In the genomic region with DNA sequence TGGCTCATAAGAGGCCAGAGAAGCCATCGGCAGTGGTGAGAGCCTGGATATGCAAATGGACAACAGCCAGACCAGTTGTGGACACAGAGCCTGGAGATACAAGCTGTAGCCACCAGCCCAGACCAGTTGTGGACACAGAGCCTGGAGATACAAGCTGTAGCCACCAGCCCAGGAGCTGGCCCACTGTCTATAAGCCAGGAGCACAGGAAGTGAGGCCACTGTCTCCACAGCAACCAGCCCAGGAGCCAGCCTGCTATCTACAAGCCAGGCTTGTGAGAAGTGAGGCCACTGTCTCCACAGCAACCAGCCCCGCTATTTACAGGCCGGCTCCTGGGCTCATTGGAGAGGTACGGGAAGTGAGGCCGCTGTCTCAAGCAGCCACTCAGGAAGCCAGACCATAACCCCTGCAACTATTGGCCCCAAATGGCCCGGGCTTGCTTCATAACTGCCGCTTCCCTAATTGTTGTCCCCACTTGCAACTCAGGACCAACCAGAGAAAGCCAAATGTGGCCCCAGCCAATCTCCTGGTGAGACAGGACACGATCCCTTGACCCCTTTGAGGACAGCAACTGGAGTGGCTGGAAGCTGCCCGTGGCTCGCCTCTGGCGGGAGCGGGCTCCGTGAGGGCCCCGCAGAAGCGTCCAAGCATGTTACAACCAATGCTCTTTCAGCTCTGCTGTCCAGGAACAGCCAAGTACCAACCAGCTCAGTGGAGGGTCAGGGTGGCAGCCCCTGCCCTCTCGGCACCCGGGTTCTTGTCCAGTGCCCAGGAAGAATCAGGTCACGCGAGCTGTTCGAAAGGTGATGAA, we compare ENCODE assay signal across 8 cellular contexts. TPM values are rescaled to one million over a fixed set of nuclear protein-coding genes. Genes with fewer than 3 reads are reported as not detected.
DNase-seq lines count a peak whose midpoint lies in the region; ATAC-seq and TF ChIP-seq lines count a peak whose summit lies in the region.

No MANE protein-coding gene starts in this region.

- ATAC-seq in HG03066 (IDR thresholded peaks at IDR 0.05; ENCODE audit: low read depth, unreplicated experiment) (peak; percentile 68), HG02852 (IDR thresholded peaks at IDR 0.05; ENCODE audit: unreplicated experiment) (no peak)

- peak; percentile 33 for DNase-seq in AG20443 (ENCODE audit: low spot score)
- DNase-seq in OCI-LY7 (ENCODE audit: low spot score): peak; percentile 9
- peak; percentile 33 for DNase-seq in globus pallidus (ENCODE audit: low spot score)
- DNase-seq in substantia nigra (lab: John Stamatoyannopoulos, UW): peak in 26 of 49 donors; percentile 3 to 83 (median 26)
- DNase-seq in glomerular visceral epithelial cell (ENCODE audit: extremely low spot score): no peak
- DNase-seq in putamen (ENCODE audit: low spot score): no peak

- no peaks in the 10 kb centered on the region for H4K20me1 ChIP-seq in OCI-LY7 (ENCODE audit: insufficient read depth, low read length)

- intact Hi-C loops in OCI-LY7 (cut with micrococcal nuclease; ENCODE audit: unreplicated experiment): no loop called here

- BruUV-seq in OCI-LY7 (replicated peaks; lab: Mats Ljungman, UMichigan): no TSS peak

- no peaks in the 10 kb centered on the region for H3K79me2 ChIP-seq in OCI-LY7 (ENCODE audit: insufficient read depth, low read depth, low read length)

- no peak overlapping the region for H3K4me3 ChIP-seq in OCI-LY7 (ENCODE audit: low read depth, low read length, poor library complexity, severe bottlenecking)

- H3K9me3 ChIP-seq in OCI-LY7 (ENCODE audit: low read length): no peaks in the 10 kb centered on the region

- no peak for TF ChIP-seq CTCF in OCI-LY7 (conservative IDR thresholded peaks at IDR 0.05; ENCODE audit: low read length)

- H3K9me2 ChIP-seq in OCI-LY7 (ENCODE audit: insufficient read depth, low read length): no peaks in the 10 kb centered on the region

- no peak overlapping the region for H3K4me2 ChIP-seq in OCI-LY7 (ENCODE audit: low read length)

- no peaks in the 10 kb centered on the region for H3K36me3 ChIP-seq in OCI-LY7 (ENCODE audit: insufficient read depth, low read length)

- POLR2A ChIA-PET in OCI-LY7 (lab: Charles Lee): no interaction called here

- CTCF ChIA-PET in OCI-LY7 (lab: Charles Lee; ENCODE audit: unreplicated experiment): no interaction called here

- no peaks in the 10 kb centered on the region for H3K4me1 ChIP-seq in OCI-LY7 (ENCODE audit: insufficient read depth, low read length, poor library complexity, severe bottlenecking)

- H3K27ac ChIP-seq in OCI-LY7 (ENCODE audit: low read depth, low read length, poor library complexity, severe bottlenecking) (no peak overlapping the region), substantia nigra (ENCODE audit: low read depth, low read length, poor library complexity, severe bottlenecking) (no peak overlapping the region)

- H2AFZ ChIP-seq in OCI-LY7 (ENCODE audit: low read length): no peak overlapping the region

RNA-seq across cellular contexts. Expression of gene CNPY1, which starts 44.1 kb away (rescaled TPM):
- not detected in 2 replicates for total RNA-seq in OCI-LY7 (2014; rRNA removed; shearing (Covaris generic))
- total RNA-seq in OCI-LY7 (2022): not detected in 2 replicates

RNA-seq across cellular contexts. Expression of gene RBM33, which starts 54.0 kb away (rescaled TPM):
- 67.6 and 79.2 TPM in 2 replicates for total RNA-seq in OCI-LY7 (2014; rRNA removed; shearing (Covaris generic))
- total RNA-seq in OCI-LY7 (2022): 127 and 150 TPM in 2 replicates

Comparison
In these comparisons a context has a peak if more than half of its experiments do, and no peak if none do; other contexts are left out.
1. DNase-seq: peak in AG20443 (single experiment), OCI-LY7 (single experiment), globus pallidus (single experiment) and substantia nigra (26 of 49); none in glomerular visceral epithelial cell (single experiment) and putamen (single experiment).